ENCODE assay signal across 12 cellular contexts in the genomic region with DNA sequence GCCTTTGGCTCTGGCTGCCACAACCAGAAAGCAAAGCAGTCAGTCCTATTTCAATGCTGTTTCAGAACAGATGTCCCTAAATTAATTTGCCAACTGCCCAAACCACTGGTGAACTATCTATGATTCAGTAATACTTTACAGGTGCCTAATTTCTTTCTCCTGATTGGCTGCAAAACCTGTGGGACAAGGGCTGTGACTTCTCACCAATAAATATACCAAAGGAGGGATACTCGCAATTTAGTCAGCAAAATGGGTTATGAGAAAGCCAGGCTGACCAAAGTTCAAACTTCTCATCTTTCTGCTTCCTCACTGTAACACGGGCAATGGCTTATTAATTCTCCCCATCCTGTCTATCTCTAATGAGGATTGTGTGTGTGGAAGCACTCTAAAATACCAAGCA. TPM values are rescaled to one million over a fixed set of nuclear protein-coding genes. Genes with fewer than 3 reads are reported as not detected.
DNase-seq lines count a peak whose midpoint lies in the region; ATAC-seq and TF ChIP-seq lines count a peak whose summit lies in the region.
"Had no signal": no experiment of that assay in that cellular context is flagged by ENCODE, and none has a peak within 500 bp of the region (broad histone marks: within the 10 kb centered on the region; RNA-seq: fewer than 3 reads in every experiment).

No MANE protein-coding gene starts in this region.

- H3K9me3 Mint-ChIP-seq in Caco-2 (ENCODE audit: unreplicated experiment), result no peaks in the 10 kb centered on the region

- TF ChIP-seq CTCF in Caco-2 (IDR thresholded peaks at IDR 0.05; ENCODE audit: insufficient read depth in 1 of 2, low read depth in 1 of 2, low read length in 1 of 2, severe bottlenecking in 1 of 2, unreplicated experiment in 1 of 2), result no peak
- no peak for TF ChIP-seq CTCF in OCI-LY1 (IDR thresholded peaks at IDR 0.05; ENCODE audit: low read length)
- no peak for TF ChIP-seq CTCF in liver (IDR thresholded peaks at IDR 0.05; ENCODE audit: low read depth, low read length, missing input control)
- TF ChIP-seq CTCF in colonic mucosa (IDR thresholded peaks at IDR 0.05), result no peak

- H3K36me3 ChIP-seq in Caco-2 (ENCODE audit: control insufficient read depth, insufficient read depth, low read length), result no peaks in the 10 kb centered on the region
- H3K36me3 ChIP-seq in OCI-LY1 (ENCODE audit: insufficient read depth, low read length), result peaks cover 48% of the 10 kb centered on the region
- H3K36me3 ChIP-seq in adipocyte (ENCODE audit: control insufficient read depth, insufficient read depth, low read length, severe bottlenecking), result peaks cover 39% of the 10 kb centered on the region
- peaks cover 6 to 24% (median 19%) of the 10 kb centered on the region in 4 donors for H3K36me3 ChIP-seq in liver (ENCODE audit: control insufficient read depth in 4 of 4, insufficient read depth in 3 of 4, low read depth in 1 of 4, low read length in 3 of 4)
- no peaks in the 10 kb centered on the region for H3K36me3 ChIP-seq in colonic mucosa

- H3K9me2 ChIP-seq in OCI-LY1 (ENCODE audit: low read depth, low read length), result no peaks in the 10 kb centered on the region

- no peak for TF ChIP-seq RAD21 in liver (IDR thresholded peaks at IDR 0.05)

- H3K79me2 ChIP-seq in OCI-LY1 (ENCODE audit: insufficient read depth, low read length), result no peaks in the 10 kb centered on the region

- 37% methylated on average over 2 of the region's 2 CpGs for WGBS in liver

- no peaks in the 10 kb centered on the region for H4K20me1 ChIP-seq in OCI-LY1 (ENCODE audit: insufficient read depth, low read length)

- no peak overlapping the region; the same call in 1 of the 2 replicates for H3K9ac ChIP-seq in OCI-LY1 (ENCODE audit: low read length)
- H3K9ac ChIP-seq in adipocyte (ENCODE audit: low read length), result peak overlapping the region; percentile 13
- no peak overlapping the region for H3K9ac ChIP-seq in liver (ENCODE audit: low read depth in 1 of 2, low read length in 2 of 2)
- no peak overlapping the region for H3K9ac ChIP-seq in colonic mucosa (ENCODE audit: low read depth in 2 of 2, low read length in 2 of 2)

- peak overlapping the region; percentile 25; the same call in 1 of the 2 replicates for H3K4me2 ChIP-seq in OCI-LY1 (ENCODE audit: low read length)
- H3K4me2 ChIP-seq: BLaER1 treated with 17β-estradiol and CSF1 and Interleukin-3, amounts not matched to agents 10 nM and 100 nM had no signal

- H3K36me3 Mint-ChIP-seq in Caco-2 (ENCODE audit: insufficient read depth, unreplicated experiment), result peaks cover 19% of the 10 kb centered on the region

- H2AFZ ChIP-seq in OCI-LY1 (ENCODE audit: low read length), result no peak overlapping the region

- intact Hi-C loops in Caco-2 (cut with micrococcal nuclease; ENCODE audit: unreplicated experiment) (loop anchor here (10.0 kb wide), 1 partner anchor 273 kb away; no protein-coding TSS in a partner anchor), colonic mucosa (cut with DNase I) (loop anchor here (5.0 kb wide), 2 partner anchors 65 to 275 kb away; no protein-coding TSS in a partner anchor)

- POLR2A ChIA-PET in Caco-2 (lab: Charles Lee), result no interaction called here

- no peak overlapping the region for H3K27ac Mint-ChIP-seq in Caco-2 (ENCODE audit: unreplicated experiment)

- H3K4me1 ChIP-seq in Caco-2, result no peaks in the 10 kb centered on the region
- H3K4me1 ChIP-seq in OCI-LY1 (ENCODE audit: insufficient read depth, low read length, severe bottlenecking), result peaks cover 7% of the 10 kb centered on the region
- peaks cover 7% of the 10 kb centered on the region for H3K4me1 ChIP-seq in adipocyte (ENCODE audit: control insufficient read depth, insufficient read depth, low read length)
- H3K4me1 ChIP-seq in liver (ENCODE audit: control insufficient read depth in 4 of 4, insufficient read depth in 4 of 4, low read length in 3 of 4), result peaks cover 0 to 9% (median 6%) of the 10 kb centered on the region in 4 donors
- H3K4me1 ChIP-seq in colonic mucosa, result no peaks in the 10 kb centered on the region
- H3K4me1 ChIP-seq: BLaER1 treated with 17β-estradiol and CSF1 and Interleukin-3, amounts not matched to agents 10 nM and 100 nM; SJSA1 had no signal

- no peaks in the 10 kb centered on the region for H3K4me1 Mint-ChIP-seq in Caco-2 (ENCODE audit: low read depth, unreplicated experiment)

- H3K27ac ChIP-seq in OCI-LY1 (ENCODE audit: low read depth, low read length, poor library complexity, severe bottlenecking), result peak overlapping the region; percentile 37
- peak overlapping the region; percentile 35 to 63 for H3K27ac ChIP-seq in liver (ENCODE audit: low read depth in 1 of 2, low read length in 2 of 2)
- no peak overlapping the region for H3K27ac ChIP-seq in colonic mucosa
- H3K27ac ChIP-seq: BLaER1 treated with 17β-estradiol and CSF1 and Interleukin-3, amounts not matched to agents 10 nM and 100 nM; SJSA1 had no signal

- H3F3A ChIP-seq in OCI-LY1 (ENCODE audit: insufficient read depth, low read length), result no peaks in the 10 kb centered on the region

- H3K27me3 ChIP-seq in Caco-2 (replicated peaks; ENCODE audit: control insufficient read depth, insufficient read depth, low read length) (no peaks in the 10 kb centered on the region), OCI-LY1 (ENCODE audit: insufficient read depth, low read length) (no peaks in the 10 kb centered on the region), adipocyte (replicated peaks; ENCODE audit: control insufficient read depth, insufficient read depth, low read length) (no peaks in the 10 kb centered on the region), liver (ENCODE audit: control insufficient read depth in 4 of 4, insufficient read depth in 4 of 4, low read length in 3 of 4) (no peaks in the 10 kb centered on the region), colonic mucosa (no peaks in the 10 kb centered on the region)
- H3K27me3 ChIP-seq: BLaER1 treated with 17β-estradiol and CSF1 and Interleukin-3, amounts not matched to agents 10 nM and 100 nM; SJSA1 had no signal

- H3K4me3 ChIP-seq in Caco-2 (ENCODE audit: low read depth, low read length) (no peak overlapping the region), OCI-LY1 (ENCODE audit: low read depth, low read length, poor library complexity, severe bottlenecking) (no peak overlapping the region), adipocyte (ENCODE audit: low read length) (no peak overlapping the region), liver (ENCODE audit: low read depth in 1 of 3, low read length in 3 of 3) (no peak overlapping the region), colonic mucosa (no peak overlapping the region)
- H3K4me3 ChIP-seq: BLaER1 treated with 17β-estradiol and CSF1 and Interleukin-3, amounts not matched to agents 10 nM and 100 nM; SJSA1 had no signal

- CTCF ChIA-PET in Caco-2 (lab: Charles Lee), result no interaction called here

- no peaks in the 10 kb centered on the region for H3K27me3 Mint-ChIP-seq in Caco-2 (ENCODE audit: insufficient read depth, unreplicated experiment)

- no peak for ATAC-seq in HG03469 (IDR thresholded peaks at IDR 0.05; ENCODE audit: unreplicated experiment)

- BruUV-seq in Caco-2 (replicated peaks; lab: Mats Ljungman, UMichigan), result TSS peak; percentile 22

- DNase-seq in Caco-2 (no peak), adipocyte (ENCODE audit: low read depth) (no peak), AG08396 (ENCODE audit: low spot score) (no peak), colonic mucosa (no peak), NCI-H2081 (lab: John Stamatoyannopoulos, UW) (no peak)

- H3K4me3 Mint-ChIP-seq in Caco-2 (ENCODE audit: unreplicated experiment), result no peak overlapping the region

- no peaks in the 10 kb centered on the region for H3K9me3 ChIP-seq in Caco-2
- H3K9me3 ChIP-seq in OCI-LY1 (ENCODE audit: low read length), result no peaks in the 10 kb centered on the region
- H3K9me3 ChIP-seq in adipocyte (ENCODE audit: control insufficient read depth, low read length), result no peaks in the 10 kb centered on the region
- H3K9me3 ChIP-seq in liver (ENCODE audit: control insufficient read depth in 4 of 4, low read length in 3 of 4), result no peaks in the 10 kb centered on the region
- no peaks in the 10 kb centered on the region for H3K9me3 ChIP-seq in colonic mucosa
- H3K9me3 ChIP-seq: BLaER1 treated with 17β-estradiol and CSF1 and Interleukin-3, amounts not matched to agents 10 nM and 100 nM; SJSA1 had no signal

TF ChIP-seq in liver, 16 proteins besides CTCF, POLR2A, EP300 and RAD21 (continues in another document):
- TF ChIP-seq YY1 (IDR thresholded peaks at IDR 0.05) (no peak), GABPA (IDR thresholded peaks at IDR 0.05 in 1 of 2, conservative IDR thresholded peaks at IDR 0.05 in 1 of 2) (no peak)

RNA-seq across cellular contexts. Expression of a gene that starts 12.8 kb away (rescaled TPM):
- total RNA-seq in Caco-2 (2022), result 31.2 and 32.0 TPM in 2 replicates
- 10 to 100 TPM in 1 of 2 donors, 1 to 10 TPM in 1; 9.5 to 10.3 TPM for total RNA-seq in liver
- 10 to 100 TPM; 10.5 to 12.7 TPM for polyA plus RNA-seq in liver
- 10 to 100 TPM; 32.4 to 36.2 TPM for total RNA-seq in colonic mucosa

RNA-seq across cellular contexts. Expression of a gene that starts 14.4 kb away (rescaled TPM):
- total RNA-seq in Caco-2 (2022) (21.4 and 22.1 TPM in 2 replicates), liver (under 1 TPM in 1 of 2 donors, not detected in 1; 0.17 TPM), colonic mucosa (100 to 1,000 TPM; 239 to 253 TPM)
- polyA plus RNA-seq in liver, result under 1 TPM in 1 of 2 donors, not detected in 1; 0.69 TPM

RNA-seq across cellular contexts. Expression of a gene that starts 22.9 kb away (rescaled TPM):
- 19.1 and 20.6 TPM in 2 replicates for total RNA-seq in Caco-2 (2022)
- total RNA-seq in liver, result 1 to 10 TPM; 6.3 TPM
- polyA plus RNA-seq in liver, result 1 to 10 TPM; 5.8 to 6.2 TPM
- total RNA-seq in colonic mucosa, result 10 to 100 TPM; 13.9 to 14.4 TPM

RNA-seq across cellular contexts. Expression of a gene that starts 36.4 kb away (rescaled TPM):
- 0.34 TPM in 1 of 2 replicates, not detected in the other for total RNA-seq in Caco-2 (2022)
- total RNA-seq in liver, result 10 to 100 TPM; 15.7 to 24.2 TPM
- polyA plus RNA-seq in liver, result 100 to 1,000 TPM in 1 of 2 donors, 10 to 100 TPM in 1; 56.9 to 166 TPM
- 1 to 10 TPM in 1 of 2 donors, under 1 TPM in 1; 0.64 to 1.8 TPM for total RNA-seq in colonic mucosa
- total RNA-seq: H7, IMR-90, SJSA1 had no signal
- polyA plus RNA-seq: IMR-90 had no signal

RNA-seq across cellular contexts. Expression of a gene that starts 44.2 kb away (rescaled TPM):
- 81.3 and 87.2 TPM in 2 replicates for total RNA-seq in Caco-2 (2022)
- 10 to 100 TPM; 18.2 to 22.8 TPM for total RNA-seq in liver
- polyA plus RNA-seq in liver, result 10 to 100 TPM; 49.7 to 50.7 TPM
- 10 to 100 TPM; 37.9 to 92.5 TPM for total RNA-seq in colonic mucosa

Comparison
In these comparisons a context has a peak if more than half of its experiments do, and no peak if none do; other contexts are left out.
1. RNA of a gene that starts 14.4 kb away (total RNA-seq): 239 to 253 TPM in colonic mucosa and 21.4 to 22.1 TPM in Caco-2; 0.17 TPM in liver; every median in the first group is over 10 times any median in the second.